Comparison of ENCODE assay signal across 9 cellular contexts in genomic region chr7:1026721-1027151, GRCh38. TPM values are rescaled to one million over a fixed set of nuclear protein-coding genes. Genes with fewer than 3 reads are reported as not detected.
DNase-seq lines count a peak whose midpoint lies in the region; ATAC-seq and TF ChIP-seq lines count a peak whose summit lies in the region.
"Had no signal": no experiment of that assay in that cellular context is flagged by ENCODE, and none has a peak within 500 bp of the region (broad histone marks: within the 10 kb centered on the region; RNA-seq: fewer than 3 reads in every experiment).

No MANE protein-coding gene starts in this region.

- TF ChIP-seq CTCF in AG04450 (IDR thresholded peaks at IDR 0.05; ENCODE audit: low read depth, low read length): no peak
- TF ChIP-seq CTCF in GM12865 (IDR thresholded peaks at IDR 0.05; ENCODE audit: insufficient read depth, low read depth, low read length, missing control alignments): no peak
- no peak for TF ChIP-seq CTCF in activated CD8-positive, alpha-beta T cell treated with anti-CD3 and anti-CD28 coated beads for 36 hours (IDR thresholded peaks at IDR 0.05)

- CTCF ChIA-PET in AG04450 (lab: Charles Lee): interaction anchor here (2.5 kb wide), 1 partner anchor 34 kb away, joined by 10 read pairs; no protein-coding TSS in a partner anchor
- CTCF ChIA-PET in activated CD8-positive, alpha-beta T cell treated with anti-CD3 and anti-CD28 coated beads for 36 hours (lab: Charles Lee): interaction anchor here (1.3 to 2.5 kb wide), 3 partner anchors 18 to 149 kb away, joined by 4 to 9 read pairs (median 7); partner anchors contain the start of gene GPR146

- intact Hi-C loops in activated CD8-positive, alpha-beta T cell treated with anti-CD3 and anti-CD28 coated beads for 36 hours (cut with micrococcal nuclease): no loop called here

- peak overlapping the region; percentile 10 for H3K27ac Mint-ChIP-seq in activated CD8-positive, alpha-beta T cell treated with anti-CD3 and anti-CD28 coated beads for 36 hours
- peak overlapping the region; percentile 85 for H3K27ac Mint-ChIP-seq in memory B cell

- H3K4me3 Mint-ChIP-seq in activated CD8-positive, alpha-beta T cell treated with anti-CD3 and anti-CD28 coated beads for 36 hours: peak overlapping the region; percentile 75
- H3K4me3 Mint-ChIP-seq in memory B cell: peak overlapping the region; percentile 88

- H3K4me1 Mint-ChIP-seq in activated CD8-positive, alpha-beta T cell treated with anti-CD3 and anti-CD28 coated beads for 36 hours (ENCODE audit: low read depth): peaks cover 22% of the 10 kb centered on the region
- H3K4me1 Mint-ChIP-seq in memory B cell: peaks cover 49% of the 10 kb centered on the region

- no peak overlapping the region for H3K27ac ChIP-seq in AG04450 (ENCODE audit: low read depth, low read length)

- POLR2A ChIA-PET in AG04450 (lab: Yijun Ruan, JAX): interaction anchor here (0.9 to 1.6 kb wide), 2 partner anchors 18 to 32 kb away, joined by 3 read pairs; partner anchors contain the start of gene GPR146
- POLR2A ChIA-PET in activated CD8-positive, alpha-beta T cell treated with anti-CD3 and anti-CD28 coated beads for 36 hours (lab: Charles Lee): no interaction called here

- peaks cover 11% of the 10 kb centered on the region for H3K9me3 ChIP-seq in AG04450 (ENCODE audit: control insufficient read depth, insufficient read depth, low read length)

- H3K4me3 ChIP-seq in AG04450 (ENCODE audit: low read depth, low read length) (peak overlapping the region; percentile 65; the same call in 1 of the 2 replicates), GM12865 (ENCODE audit: low read depth, low read length) (peak overlapping the region; percentile 84)

- H3K36me3 Mint-ChIP-seq in activated CD8-positive, alpha-beta T cell treated with anti-CD3 and anti-CD28 coated beads for 36 hours (ENCODE audit: low read depth): peaks cover 14% of the 10 kb centered on the region
- peaks cover 7% of the 10 kb centered on the region for H3K36me3 Mint-ChIP-seq in memory B cell

- no peak for ATAC-seq in activated CD8-positive, alpha-beta T cell treated with anti-CD3 and anti-CD28 coated beads for 36 hours
- ATAC-seq in memory B cell (ENCODE audit: low read depth): no peak

- H3K27me3 ChIP-seq in AG04450 (ENCODE audit: control insufficient read depth, insufficient read depth, low read length): no peaks in the 10 kb centered on the region

- DNase-seq in AG04450 (ENCODE audit: low read depth, low spot score) (no peak), GM12865 (ENCODE audit: low read depth) (peak; percentile 55), memory B cell (ENCODE audit: low spot score in 2 of 2) (no peak), putamen (ENCODE audit: low spot score) (no peak), NCI-H510A treated with DMSO at 0.1 percent for 48 hours (lab: John Stamatoyannopoulos, UW) (no peak), NCI-H2081 treated with DMSO at 0.1 percent for 48 hours (lab: John Stamatoyannopoulos, UW) (no peak), EL (no peak)
- no peak for DNase-seq in activated CD8-positive, alpha-beta T cell treated with anti-CD3 and anti-CD28 coated beads for 36 hours

- peaks cover 7% of the 10 kb centered on the region for H3K9me3 Mint-ChIP-seq in activated CD8-positive, alpha-beta T cell treated with anti-CD3 and anti-CD28 coated beads for 36 hours
- no peaks in the 10 kb centered on the region for H3K9me3 Mint-ChIP-seq in memory B cell

- H3K27me3 Mint-ChIP-seq in activated CD8-positive, alpha-beta T cell treated with anti-CD3 and anti-CD28 coated beads for 36 hours: no peaks in the 10 kb centered on the region
- H3K27me3 Mint-ChIP-seq in memory B cell: peaks cover 6% of the 10 kb centered on the region

RNA-seq across cellular contexts. Expression of gene GPR146, which starts 17.6 kb away (rescaled TPM):
- polyA plus RNA-seq in AG04450 (2011; rRNA removed): 0.50 and 0.69 TPM in 2 replicates
- 0.09 TPM in 1 of 2 replicates, not detected in the other for polyA minus RNA-seq in AG04450 (2011; rRNA and poly(A)+ RNA removed)
- 1 to 10 TPM; 5.6 to 8.5 TPM for total RNA-seq in activated CD8-positive, alpha-beta T cell treated with anti-CD3 and anti-CD28 coated beads for 36 hours

RNA-seq across cellular contexts. Expression of gene CYP2W1, which starts 43.8 kb away (rescaled TPM):
- not detected in 2 replicates for polyA plus RNA-seq in AG04450 (2011; rRNA removed)
- not detected in 2 replicates for polyA minus RNA-seq in AG04450 (2011; rRNA and poly(A)+ RNA removed)
- total RNA-seq in activated CD8-positive, alpha-beta T cell treated with anti-CD3 and anti-CD28 coated beads for 36 hours: not detected
- total RNA-seq: subcutaneous adipose tissue had no signal

RNA-seq across cellular contexts. Expression of gene COX19, which starts 51.4 kb away (rescaled TPM):
- polyA plus RNA-seq in AG04450 (2011; rRNA removed): 6.5 and 6.8 TPM in 2 replicates
- polyA minus RNA-seq in AG04450 (2011; rRNA and poly(A)+ RNA removed): 3.3 and 5.3 TPM in 2 replicates
- 10 to 100 TPM; 15.5 to 18.0 TPM for total RNA-seq in activated CD8-positive, alpha-beta T cell treated with anti-CD3 and anti-CD28 coated beads for 36 hours
